19 cellular contexts compared by ENCODE assay signal in genomic region chr1:74963120-74963519, GRCh38.
"Had no signal": no experiment of that assay in that cellular context is flagged by ENCODE, and none has a peak within 500 bp of the region (broad histone marks: within the 10 kb centered on the region; RNA-seq: fewer than 3 reads in every experiment).

No MANE protein-coding gene starts in this region.

- H3K36me3 ChIP-seq: heart left ventricle, spleen, tibial nerve had no signal

- ATAC-seq: esophagus mucosa; heart left ventricle; left colon; naive thymus-derived CD8-positive, alpha-beta T cell; sciatic nerve; stimulated activated memory B cell treated with anti-CD40 and anti-IgM and Interleukin-4, amounts not matched to agents 10 μg/mL and 1 μg/mL and 100 μg/mL, for 72 hours; stimulated activated naive CD8-positive, alpha-beta T cell treated with anti-CD3 and anti-CD28 coated beads, Interleukin-15, amount 100 ng/mL, for 72 hours had no signal

- H3K27ac ChIP-seq: heart left ventricle, spleen, testis, tibial nerve had no signal

- H3K4me1 ChIP-seq: spleen, testis, tibial nerve had no signal

- H3K4me3 ChIP-seq: heart left ventricle, spleen, testis, tibial nerve had no signal

- H3K27me3 ChIP-seq: heart left ventricle, spleen, testis, tibial nerve had no signal

- FAIRE-seq: endometrium, frontal cortex had no signal

- DNase-seq: effector memory CD4-positive, alpha-beta T cell; heart left ventricle; hippocampal formation; left colon; mammary epithelial cell; naive thymus-derived CD8-positive, alpha-beta T cell; posterior cingulate gyrus; spleen; stimulated activated CD4-positive, alpha-beta T cell treated with anti-CD3 and anti-CD28 coated beads, Interleukin-15, amount 100 ng/mL, for 24 hours; stimulated activated CD4-positive, alpha-beta T cell treated with anti-CD3 and anti-CD28 coated beads, Interleukin-1b, Interleukin-23, amount 100 ng/mL, for 48 hours; stimulated activated CD4-positive, alpha-beta T cell treated with anti-CD3 and anti-CD28 coated beads, Interleukin-4, amount 100 ng/mL, for 24 hours; stimulated activated naive CD8-positive, alpha-beta T cell treated with anti-CD3 and anti-CD28 coated beads, Interleukin-15, amount 100 ng/mL, for 72 hours; testis had no signal

- H3K9me3 ChIP-seq: heart left ventricle, spleen, testis, tibial nerve had no signal
